In the genomic region with DNA sequence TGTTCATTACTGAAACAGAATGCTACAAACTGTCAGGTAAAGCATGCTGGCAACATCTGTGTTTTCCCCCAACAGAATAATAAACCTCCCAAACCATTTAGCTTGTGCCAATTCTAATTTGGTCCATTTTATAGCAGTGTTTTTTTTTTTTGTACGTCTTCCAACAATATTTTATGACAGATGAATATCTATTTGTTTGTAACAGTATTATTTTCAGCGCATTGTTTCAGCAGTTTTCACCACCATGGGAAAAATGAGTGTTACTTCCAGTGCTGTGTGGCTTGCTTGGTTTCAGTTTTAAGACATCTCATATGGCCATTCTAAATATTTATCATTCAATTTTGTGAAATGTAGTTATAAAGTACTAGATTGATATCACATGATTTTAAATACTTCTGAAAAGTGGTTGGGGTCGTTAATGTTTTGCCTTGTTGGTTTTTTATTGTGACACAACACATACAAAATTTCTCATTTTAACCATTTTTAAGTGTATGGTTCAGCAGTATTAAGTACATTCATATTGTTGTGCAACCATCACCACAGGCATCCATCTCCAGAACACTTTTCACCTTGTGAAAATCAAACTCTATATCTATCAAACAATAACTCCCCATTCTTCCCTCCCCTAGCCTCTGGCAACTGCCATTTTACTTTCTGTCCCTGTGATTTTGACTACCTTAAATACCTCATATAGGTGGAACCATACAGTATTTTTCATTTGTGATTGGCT, we compare ENCODE assay signal across 19 cellular contexts.
"Had no signal": no experiment of that assay in that cellular context is flagged by ENCODE, and none has a peak within 500 bp of the region (broad histone marks: within the 10 kb centered on the region; RNA-seq: fewer than 3 reads in every experiment).

No MANE protein-coding gene starts in this region.

- DNase-seq: activated CD4-positive, alpha-beta T cell treated with anti-CD3 and anti-CD28 coated beads for 36 hours; activated CD4-positive, alpha-beta T cell treated with anti-CD3 and anti-CD28 coated beads, Interleukin-2, amount 50 U/mL, for 48 hours; amygdala; caudate nucleus; dorsolateral prefrontal cortex; gastrocnemius medialis; heart left ventricle; kidney glomerular epithelial cell; left ventricle myocardium inferior; mammary epithelial cell; naive B cell; right cardiac atrium; small intestine; stimulated activated CD4-positive, alpha-beta T cell treated with anti-CD3 and anti-CD28 coated beads, Interleukin-4, amount 100 ng/mL, for 1 hour; stomach; T-helper 17 cell; testis; upper lobe of left lung had no signal

- H3K27me3 ChIP-seq: gastrocnemius medialis, heart left ventricle, stomach, testis, upper lobe of left lung had no signal

- H3K4me3 ChIP-seq: dorsolateral prefrontal cortex, gastrocnemius medialis, heart left ventricle, left ventricle myocardium inferior, prostate gland, stomach, testis, upper lobe of left lung had no signal

- H3K27ac ChIP-seq: dorsolateral prefrontal cortex, gastrocnemius medialis, heart left ventricle, left ventricle myocardium inferior, prostate gland, stomach, testis, upper lobe of left lung had no signal

- ATAC-seq: activated CD4-positive, alpha-beta T cell treated with anti-CD3 and anti-CD28 coated beads for 36 hours; gastrocnemius medialis; heart left ventricle; right cardiac atrium; T-helper 17 cell had no signal

- H3K4me1 ChIP-seq: gastrocnemius medialis, heart left ventricle, left ventricle myocardium inferior, prostate gland, stomach, testis, upper lobe of left lung had no signal

- H3K9me3 ChIP-seq: gastrocnemius medialis, prostate gland, testis, upper lobe of left lung had no signal

- H3K36me3 ChIP-seq: gastrocnemius medialis, heart left ventricle, left ventricle myocardium inferior, prostate gland, stomach, upper lobe of left lung had no signal
